Comparison of ENCODE assay signal across 19 cellular contexts in the genomic region with DNA sequence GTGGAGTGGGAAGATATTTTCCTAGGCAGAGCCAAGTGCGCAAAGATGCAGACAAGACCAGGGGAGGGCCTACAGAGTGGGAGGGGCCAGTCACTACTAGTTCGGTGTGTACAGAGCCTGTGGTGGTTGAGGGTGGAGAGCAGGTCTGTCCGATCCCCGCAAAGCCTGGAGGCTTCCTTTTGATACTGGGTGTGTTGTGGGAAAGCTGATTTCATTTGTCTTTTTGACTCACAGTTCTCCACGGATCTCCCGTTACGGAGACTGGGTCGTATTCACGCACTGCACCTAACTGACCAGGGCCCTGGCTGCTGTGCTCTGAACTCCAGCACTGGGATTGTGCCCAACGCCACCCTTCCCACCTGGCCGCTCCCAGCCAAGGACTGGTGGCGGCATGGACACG. TPM values are rescaled to one million over a fixed set of nuclear protein-coding genes. Genes with fewer than 3 reads are reported as not detected.
DNase-seq lines count a peak whose midpoint lies in the region; ATAC-seq and TF ChIP-seq lines count a peak whose summit lies in the region.
"Had no signal": no experiment of that assay in that cellular context is flagged by ENCODE, and none has a peak within 500 bp of the region (broad histone marks: within the 10 kb centered on the region; RNA-seq: fewer than 3 reads in every experiment).

No MANE protein-coding gene starts in this region.

- H2AK5ac ChIP-seq in H9 (ENCODE audit: insufficient read length, low read length), result no peak overlapping the region

- H3K14ac ChIP-seq in H9 (ENCODE audit: insufficient read depth, low read length), result no peak overlapping the region

- no peak overlapping the region for H3K27ac ChIP-seq in H9 (ENCODE audit: insufficient read length, low read depth, low read length)
- H3K27ac ChIP-seq: adrenal gland, gastrocnemius medialis, lower lobe of right lung, upper lobe of left lung had no signal

- H3T11ph ChIP-seq in H9 (ENCODE audit: low read length), result no peak overlapping the region

- H3K4me2 ChIP-seq in H9 (ENCODE audit: insufficient read depth, insufficient read length, low read length), result no peak overlapping the region

- H3K36me3 Mint-ChIP-seq in T-helper 2 cell treated with Interferon-gamma antibody and Interleukin-4, amounts not matched to agents 5 μg/mL and 100 μg/mL, for 36 hours (ENCODE audit: low read depth), result no peaks in the 10 kb centered on the region
- no peaks in the 10 kb centered on the region; a peak in 2 of 7 replicates for H3K36me3 Mint-ChIP-seq in H9 (ENCODE audit: insufficient read depth in 1 of 3, low read depth in 3 of 3)
- H3K36me3 Mint-ChIP-seq in central memory CD8-positive, alpha-beta T cell (ENCODE audit: insufficient read depth), result no peaks in the 10 kb centered on the region
- H3K36me3 Mint-ChIP-seq in nephron progenitor cell (ENCODE audit: low read depth), result no peaks in the 10 kb centered on the region
- H3K36me3 Mint-ChIP-seq: CD4-positive, alpha-beta memory T cell had no signal

- peaks cover 11% of the 10 kb centered on the region for H3K4me1 Mint-ChIP-seq in T-helper 2 cell treated with Interferon-gamma antibody and Interleukin-4, amounts not matched to agents 5 μg/mL and 100 μg/mL, for 36 hours (ENCODE audit: low read depth)
- peaks cover 28 to 37% of the 10 kb centered on the region in 2 experiments for H3K4me1 Mint-ChIP-seq in H9
- no peaks in the 10 kb centered on the region for H3K4me1 Mint-ChIP-seq in central memory CD8-positive, alpha-beta T cell
- peaks cover 5% of the 10 kb centered on the region for H3K4me1 Mint-ChIP-seq in nephron progenitor cell

- no peak overlapping the region for H4K91ac ChIP-seq in H9 (ENCODE audit: insufficient read length, low read depth, low read length)

- no peak overlapping the region for H2BK5ac ChIP-seq in H9 (ENCODE audit: insufficient read length, low read length)

- H3K9ac ChIP-seq in H9 (ENCODE audit: extremely low read depth, insufficient read length, low read length), result no peak overlapping the region

- no peak overlapping the region for H2BK12ac ChIP-seq in H9 (ENCODE audit: insufficient read length, low read depth, low read length)

- H2BK15ac ChIP-seq in H9 (ENCODE audit: low read depth, low read length), result no peak overlapping the region

- peaks cover 10% of the 10 kb centered on the region for H3K27me3 Mint-ChIP-seq in T-helper 2 cell treated with Interferon-gamma antibody and Interleukin-4, amounts not matched to agents 5 μg/mL and 100 μg/mL, for 36 hours (ENCODE audit: low read depth)
- H3K27me3 Mint-ChIP-seq in H9 (ENCODE audit: low read depth) (peaks cover 27% of the 10 kb centered on the region), nephron progenitor cell (ENCODE audit: low read depth, poor library complexity) (peaks cover 44% of the 10 kb centered on the region)
- H3K27me3 Mint-ChIP-seq in central memory CD8-positive, alpha-beta T cell, result peaks cover 36% of the 10 kb centered on the region

- H4K5ac ChIP-seq in H9 (ENCODE audit: insufficient read length, low read depth, low read length), result no peak overlapping the region

- no peaks in the 10 kb centered on the region for H3K9me3 ChIP-seq in H9 (ENCODE audit: control insufficient read depth, low read depth, low read length)
- H3K9me3 ChIP-seq: adrenal gland, gastrocnemius medialis, lower lobe of right lung, upper lobe of left lung had no signal

- no peak for TF ChIP-seq CTCF in H9 (conservative IDR thresholded peaks at IDR 0.05)
- no peak for TF ChIP-seq CTCF in nephron progenitor cell (IDR thresholded peaks at IDR 0.05)

- no peak overlapping the region for H3K23ac ChIP-seq in H9 (ENCODE audit: insufficient read length, low read depth, low read length)

- no peak overlapping the region for H3K27ac Mint-ChIP-seq in T-helper 2 cell treated with Interferon-gamma antibody and Interleukin-4, amounts not matched to agents 5 μg/mL and 100 μg/mL, for 36 hours
- H3K27ac Mint-ChIP-seq in H9 (no peak overlapping the region), nephron progenitor cell (no peak overlapping the region)
- no peak overlapping the region for H3K27ac Mint-ChIP-seq in central memory CD8-positive, alpha-beta T cell (ENCODE audit: low read depth)
- H3K27ac Mint-ChIP-seq: CD4-positive, alpha-beta memory T cell had no signal

- no peak for ATAC-seq in central memory CD8-positive, alpha-beta T cell (replicated peaks; ENCODE audit: extremely low read depth, poor library complexity, severe bottlenecking)
- ATAC-seq in GM18520 (IDR thresholded peaks at IDR 0.05; ENCODE audit: unreplicated experiment), result no peak
- ATAC-seq: gastrocnemius medialis, lower lobe of right lung had no signal

- H3K4ac ChIP-seq in H9 (ENCODE audit: low read depth, low read length), result no peak overlapping the region

- no CpG with 5 or more reads among the region's 13 CpGs for WGBS in H9 (ENCODE audit: extremely low coverage, insufficient read length, low lambda C conversion rate)

- H3K79me2 ChIP-seq in H9 (ENCODE audit: insufficient read depth, low read length), result no peaks in the 10 kb centered on the region

- no peak overlapping the region for H3K56ac ChIP-seq in H9 (ENCODE audit: insufficient read length, low read depth, low read length)

- no peaks in the 10 kb centered on the region for H3K27me3 ChIP-seq in H9 (ENCODE audit: insufficient read depth, low read length)
- H3K27me3 ChIP-seq: adrenal gland, gastrocnemius medialis had no signal

- no peak overlapping the region for H3K18ac ChIP-seq in H9 (ENCODE audit: insufficient read length, low read depth, low read length)

- no peak overlapping the region for H4K8ac ChIP-seq in H9 (replicated peaks; ENCODE audit: insufficient read length, low read depth, low read length)

- H4K20me1 ChIP-seq in H9 (ENCODE audit: control insufficient read depth, insufficient read depth, insufficient read length), result no peaks in the 10 kb centered on the region

- H2AFZ ChIP-seq in H9 (ENCODE audit: low read length), result no peak overlapping the region

- no peaks in the 10 kb centered on the region; the same call in 1 of the 2 replicates for H3K4me1 ChIP-seq in H9 (ENCODE audit: insufficient read depth, low read length)

- no peak for DNase-seq in T-helper 2 cell treated with Interferon-gamma antibody and Interleukin-4, amounts not matched to agents 5 μg/mL and 100 μg/mL, for 36 hours (ENCODE audit: low spot score)
- DNase-seq in T-helper 2 cell (no peak), H9 (no peak), nephron progenitor cell (no peak), hippocampal formation (lab: John Stamatoyannopoulos, UW) (no peak), SHP77 treated with DMSO at 0.1 percent for 48 hours (lab: John Stamatoyannopoulos, UW) (no peak)
- no peak for DNase-seq in central memory CD8-positive, alpha-beta T cell (ENCODE audit: low spot score in 2 of 2)
- DNase-seq: activated CD4-positive, alpha-beta T cell treated with anti-CD3 and anti-CD28 coated beads for 48 hours; adrenal gland; CD4-positive, alpha-beta memory T cell; DMS153; gastrocnemius medialis; Karpas-422; lower lobe of right lung; NCI-H510A treated with DMSO at 0.1 percent for 48 hours; nucleus accumbens; T-helper 1 cell had no signal

- no peaks in the 10 kb centered on the region for H3K79me1 ChIP-seq in H9 (ENCODE audit: insufficient read depth, low read depth, low read length, poor library complexity, severe bottlenecking)

- peak overlapping the region; percentile 4 for H3K4me3 Mint-ChIP-seq in T-helper 2 cell treated with Interferon-gamma antibody and Interleukin-4, amounts not matched to agents 5 μg/mL and 100 μg/mL, for 36 hours
- H3K4me3 Mint-ChIP-seq in H9, result peak overlapping the region; percentile 27 to 87; a peak in 3 of 5 replicates
- peak overlapping the region; percentile 55 for H3K4me3 Mint-ChIP-seq in central memory CD8-positive, alpha-beta T cell
- peak overlapping the region; percentile 81 for H3K4me3 Mint-ChIP-seq in nephron progenitor cell

- no peak overlapping the region for H2BK120ac ChIP-seq in H9 (ENCODE audit: low read depth, low read length, poor library complexity, severe bottlenecking)

- H2BK20ac ChIP-seq in H9 (ENCODE audit: low read depth, low read length, poor library complexity, severe bottlenecking), result no peak overlapping the region

- peaks cover 12% of the 10 kb centered on the region for H3K23me2 ChIP-seq in H9 (ENCODE audit: insufficient read length, low read depth, low read length, poor library complexity, severe bottlenecking)

- H3K9me3 Mint-ChIP-seq in T-helper 2 cell treated with Interferon-gamma antibody and Interleukin-4, amounts not matched to agents 5 μg/mL and 100 μg/mL, for 36 hours, result no peaks in the 10 kb centered on the region
- H3K9me3 Mint-ChIP-seq in H9, result no peaks in the 10 kb centered on the region
- H3K9me3 Mint-ChIP-seq in central memory CD8-positive, alpha-beta T cell, result no peaks in the 10 kb centered on the region
- H3K9me3 Mint-ChIP-seq in nephron progenitor cell, result no peaks in the 10 kb centered on the region
- H3K9me3 Mint-ChIP-seq: CD4-positive, alpha-beta memory T cell had no signal

RNA-seq across cellular contexts. Expression of gene TIAM2, which starts 1.4 kb away (rescaled TPM):
- total RNA-seq in H9 (2021), result 5.0 and 6.3 TPM in 2 replicates

Comparison
In these comparisons a context has a peak if more than half of its experiments do, and no peak if none do; other contexts are left out.
1. H3K4me3 Mint-ChIP-seq: peak in every context shown above with its lines; median percentile 81 in nephron progenitor cell; 57 in H9; 55 in central memory CD8-positive, alpha-beta T cell; 4 in T-helper 2 cell treated with Interferon-gamma antibody and Interleukin-4, amounts not matched to agents 5 μg/mL and 100 μg/mL, for 36 hours.